Comparison of ENCODE assay signal across 19 cellular contexts in the genomic region with DNA sequence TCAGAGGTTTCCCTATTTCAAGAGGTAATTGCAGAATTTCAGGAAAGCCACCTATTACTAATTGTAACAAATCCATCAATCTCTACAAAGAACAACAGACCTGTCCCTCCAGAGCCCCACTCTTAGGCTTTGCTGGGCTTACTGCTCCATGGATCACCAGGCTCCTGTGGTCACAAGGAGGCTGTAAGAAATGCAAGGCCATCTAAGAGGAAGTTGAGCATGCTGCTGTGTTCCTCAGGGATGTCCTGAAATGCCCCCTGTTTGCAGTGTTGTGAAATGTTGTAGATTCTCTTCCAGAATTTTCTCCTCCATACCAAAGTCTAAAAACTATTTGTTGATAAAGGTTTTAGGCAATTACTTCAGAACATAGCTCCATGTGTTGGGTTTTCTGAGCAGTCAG. TPM values are rescaled to one million over a fixed set of nuclear protein-coding genes. Genes with fewer than 3 reads are reported as not detected.
DNase-seq lines count a peak whose midpoint lies in the region; ATAC-seq and TF ChIP-seq lines count a peak whose summit lies in the region.
"Had no signal": no experiment of that assay in that cellular context is flagged by ENCODE, and none has a peak within 500 bp of the region (broad histone marks: within the 10 kb centered on the region; RNA-seq: fewer than 3 reads in every experiment).

No MANE protein-coding gene starts in this region.

- H3K4me1 ChIP-seq in right atrium auricular region = no peaks in the 10 kb centered on the region
- peaks cover 3 to 34% (median 25%) of the 10 kb centered on the region in 5 donors for H3K4me1 ChIP-seq in subcutaneous abdominal adipose tissue (ENCODE audit: control insufficient read depth in 5 of 5, insufficient read depth in 5 of 5, low read length in 5 of 5)
- no peaks in the 10 kb centered on the region for H3K4me1 ChIP-seq in sigmoid colon
- H3K4me1 ChIP-seq in hepatocyte (ENCODE audit: insufficient read depth) = no peaks in the 10 kb centered on the region
- H3K4me1 ChIP-seq: vagina had no signal

- no peak overlapping the region for H3K9ac ChIP-seq in subcutaneous abdominal adipose tissue (ENCODE audit: low read length in 5 of 5)

- no peaks in the 10 kb centered on the region for H3K79me2 ChIP-seq in hepatocyte

- no peak overlapping the region for H2AFZ ChIP-seq in hepatocyte

- intact Hi-C loops in Right ventricle myocardium inferior (cut with DNase I) = no loop called here
- intact Hi-C loops in sigmoid colon (cut with DNase I) = no loop called here

- H3K9me2 ChIP-seq in hepatocyte (replicated peaks; ENCODE audit: insufficient read depth) = no peaks in the 10 kb centered on the region

- H3K4me2 ChIP-seq in hepatocyte = no peak overlapping the region

- DNase-seq in Right ventricle myocardium inferior (ENCODE audit: missing footprints) (no peak), right atrium auricular region (ENCODE audit: low spot score) (no peak), OCI-M1 (lab: John Stamatoyannopoulos, UW) (peak; percentile 78), fibroblast of villous mesenchyme (ENCODE audit: low read depth) (peak; percentile 14), sigmoid colon (no peak), WERI-Rb-1 (no peak), hepatocyte (ENCODE audit: low spot score) (no peak)
- DNase-seq: activated effector memory CD4-positive, alpha-beta T cell treated with Interleukin-2 at 50 U/mL for 16 hours; anterior cingulate cortex; COR-L47; GOT3; mesenchymal stem cell; NCI-H2029; NCI-H510A treated with DMSO at 0.1 percent for 48 hours; SW 1271 had no signal

- peak; percentile 73 for ATAC-seq in Right ventricle myocardium inferior
- ATAC-seq: WTC11 had no signal

- no peak for TF ChIP-seq EP300 in sigmoid colon (IDR thresholded peaks at IDR 0.05)

- no peak overlapping the region for H3K27ac ChIP-seq in right atrium auricular region
- H3K27ac ChIP-seq in subcutaneous abdominal adipose tissue (ENCODE audit: low read depth, low read length) = peak overlapping the region; percentile 42
- no peak overlapping the region for H3K27ac ChIP-seq in sigmoid colon
- no peak overlapping the region for H3K27ac ChIP-seq in WERI-Rb-1
- H3K27ac ChIP-seq in hepatocyte = no peak overlapping the region
- H3K27ac ChIP-seq: vagina had no signal

- no peak for TF ChIP-seq POLR2A in sigmoid colon (IDR thresholded peaks at IDR 0.05)

- no peaks in the 10 kb centered on the region for H4K20me1 ChIP-seq in hepatocyte (ENCODE audit: insufficient read depth, poor library complexity, severe bottlenecking)

- no peaks in the 10 kb centered on the region for H3K27me3 ChIP-seq in right atrium auricular region
- H3K27me3 ChIP-seq in subcutaneous abdominal adipose tissue (ENCODE audit: control insufficient read depth in 5 of 5, insufficient read depth in 4 of 5, low read length in 5 of 5) = no peaks in the 10 kb centered on the region
- H3K27me3 ChIP-seq in sigmoid colon = no peaks in the 10 kb centered on the region
- peaks cover 82% of the 10 kb centered on the region for H3K27me3 ChIP-seq in WERI-Rb-1 (ENCODE audit: insufficient read depth, low read depth, severe bottlenecking)
- H3K27me3 ChIP-seq in hepatocyte = no peaks in the 10 kb centered on the region
- H3K27me3 ChIP-seq: vagina had no signal

- H3K36me3 ChIP-seq in right atrium auricular region = no peaks in the 10 kb centered on the region
- no peaks in the 10 kb centered on the region for H3K36me3 ChIP-seq in subcutaneous abdominal adipose tissue (ENCODE audit: control insufficient read depth in 5 of 5, insufficient read depth in 5 of 5, low read length in 5 of 5)
- no peaks in the 10 kb centered on the region for H3K36me3 ChIP-seq in sigmoid colon
- no peaks in the 10 kb centered on the region for H3K36me3 ChIP-seq in WERI-Rb-1
- no peaks in the 10 kb centered on the region for H3K36me3 ChIP-seq in hepatocyte (replicated peaks; ENCODE audit: insufficient read depth, low read depth)
- H3K36me3 ChIP-seq: vagina had no signal

- no peak for TF ChIP-seq CTCF in right atrium auricular region (IDR thresholded peaks at IDR 0.05)
- no peak for TF ChIP-seq CTCF in fibroblast of villous mesenchyme (IDR thresholded peaks at IDR 0.05; ENCODE audit: insufficient read depth, low read depth, low read length)
- TF ChIP-seq CTCF in sigmoid colon (IDR thresholded peaks at IDR 0.05) = no peak
- TF ChIP-seq CTCF in WERI-Rb-1 (IDR thresholded peaks at IDR 0.05; ENCODE audit: low read depth, low read length) = no peak
- no peak for TF ChIP-seq CTCF in hepatocyte (IDR thresholded peaks at IDR 0.05; ENCODE audit: poor library complexity)

- H3K9me3 ChIP-seq in right atrium auricular region = no peaks in the 10 kb centered on the region
- no peaks in the 10 kb centered on the region for H3K9me3 ChIP-seq in subcutaneous abdominal adipose tissue (ENCODE audit: control insufficient read depth in 5 of 5, low read length in 5 of 5)
- H3K9me3 ChIP-seq in sigmoid colon = no peaks in the 10 kb centered on the region
- no peaks in the 10 kb centered on the region for H3K9me3 ChIP-seq in WERI-Rb-1 (ENCODE audit: severe bottlenecking)
- H3K9me3 ChIP-seq in hepatocyte (ENCODE audit: low read depth) = no peaks in the 10 kb centered on the region
- H3K9me3 ChIP-seq: vagina had no signal

- H3K4me3 ChIP-seq in right atrium auricular region = no peak overlapping the region
- no peak overlapping the region for H3K4me3 ChIP-seq in fibroblast of villous mesenchyme (ENCODE audit: low read depth, low read length)
- no peak overlapping the region for H3K4me3 ChIP-seq in subcutaneous abdominal adipose tissue (ENCODE audit: low read depth in 1 of 5, low read length in 5 of 5)
- H3K4me3 ChIP-seq in sigmoid colon = no peak overlapping the region
- H3K4me3 ChIP-seq in WERI-Rb-1 (ENCODE audit: low read depth, low read length) = no peak overlapping the region
- no peak overlapping the region for H3K4me3 ChIP-seq in hepatocyte
- H3K4me3 ChIP-seq: vagina had no signal

RNA-seq across cellular contexts. Expression of a gene that starts 24.4 kb away (rescaled TPM):
- total RNA-seq in Right ventricle myocardium inferior (21.3 TPM), right atrium auricular region (10 to 100 TPM; 42.9 to 58.8 TPM), fibroblast of villous mesenchyme (5.8 and 6.0 TPM in 2 replicates), sigmoid colon (10 to 100 TPM; 40.4 to 59.1 (median 51.6) TPM), hepatocyte (17.2 and 22.8 TPM in 2 replicates)
- polyA plus RNA-seq in sigmoid colon (10 to 100 TPM; 77.7 to 88.7 (median 86.5) TPM), hepatocyte (39.5 and 44.6 TPM in 2 replicates)

RNA-seq across cellular contexts. Expression of a gene that starts 42.0 kb away (rescaled TPM):
- total RNA-seq in Right ventricle myocardium inferior (not detected), right atrium auricular region (not detected), fibroblast of villous mesenchyme (not detected in 2 replicates), sigmoid colon (not detected), hepatocyte (not detected in 2 replicates)
- polyA plus RNA-seq in sigmoid colon (under 1 TPM in 1 of 3 donors, not detected in 2; 0.20 TPM), hepatocyte (not detected in 2 replicates)
- total RNA-seq: A673, vagina had no signal

RNA-seq across cellular contexts. Expression of a gene that starts 45.8 kb away (rescaled TPM):
- total RNA-seq in Right ventricle myocardium inferior (0.57 TPM), right atrium auricular region (under 1 TPM in 1 of 2 donors, not detected in 1; 0.24 TPM), fibroblast of villous mesenchyme (not detected in 2 replicates), sigmoid colon (not detected), hepatocyte (not detected in 2 replicates)
- polyA plus RNA-seq in sigmoid colon (under 1 TPM in 1 of 3 donors, not detected in 2; 0.38 TPM), hepatocyte (not detected in 2 replicates)
- total RNA-seq: vagina, WTC11 had no signal

Comparison
In these comparisons a context has a peak if more than half of its experiments do, and no peak if none do; other contexts are left out.
1. DNase-seq: peak in OCI-M1 (single experiment) and fibroblast of villous mesenchyme (single experiment); none in Right ventricle myocardium inferior (single experiment), right atrium auricular region (single experiment), sigmoid colon (single experiment), WERI-Rb-1 (single experiment) and hepatocyte (single experiment).